2 cellular contexts compared by ENCODE assay signal in genomic region chr10:127887497-127888415, GRCh38.
TF ChIP-seq lines count a peak whose summit lies in the region.

No MANE protein-coding gene starts in this region.

TF ChIP-seq in SK-N-SH, 30 proteins besides CTCF, POLR2A, EP300 and RAD21:
- TF ChIP-seq SIN3A (IDR thresholded peaks at IDR 0.05; ENCODE audit: borderline replicate concordance, low read depth, low read length) (no peak), YY1 (IDR thresholded peaks at IDR 0.05; ENCODE audit: low read depth) (no peak), MXI1 (IDR thresholded peaks at IDR 0.05; ENCODE audit: low read depth, low read length) (no peak)

TF ChIP-seq in SK-N-SH treated with all-trans-retinoic acid at 6 μM for 48 hours, 23 proteins besides CTCF, POLR2A, EP300 and RAD21:
- TF ChIP-seq ESRRG (CRISPR knock-in tag; IDR thresholded peaks at IDR 0.05) (no peak), TCF4 (CRISPR knock-in tag; IDR thresholded peaks at IDR 0.05; ENCODE audit: borderline replicate concordance) (no peak), ZNF8 (CRISPR knock-in tag; IDR thresholded peaks at IDR 0.05) (no peak), SNAI2 (CRISPR knock-in tag; IDR thresholded peaks at IDR 0.05) (no peak), ISL1 (CRISPR knock-in tag; IDR thresholded peaks at IDR 0.05) (no peak), PPARA (CRISPR knock-in tag; IDR thresholded peaks at IDR 0.05; ENCODE audit: borderline replicate concordance) (no peak), ZFP3 (CRISPR knock-in tag; IDR thresholded peaks at IDR 0.05) (no peak), GLIS3 (CRISPR knock-in tag; IDR thresholded peaks at IDR 0.05) (no peak), TSHZ2 (CRISPR knock-in tag; IDR thresholded peaks at IDR 0.05) (no peak), ARNTL (CRISPR knock-in tag; IDR thresholded peaks at IDR 0.05; ENCODE audit: borderline replicate concordance, low read depth) (no peak), BACH2 (CRISPR knock-in tag; IDR thresholded peaks at IDR 0.05; ENCODE audit: borderline replicate concordance) (no peak), TOX (CRISPR knock-in tag; IDR thresholded peaks at IDR 0.05; ENCODE audit: borderline replicate concordance) (no peak), POU6F1 (CRISPR knock-in tag; IDR thresholded peaks at IDR 0.05; ENCODE audit: borderline replicate concordance, low read depth) (no peak), CSRNP3 (CRISPR knock-in tag; IDR thresholded peaks at IDR 0.05) (no peak), ZFP30 (CRISPR knock-in tag; IDR thresholded peaks at IDR 0.05) (no peak)
